Comparison of ENCODE assay signal across 2 cellular contexts in genomic region chrX:153538424-153538823, GRCh38.
TF ChIP-seq lines count a peak whose summit lies in the region.

No MANE protein-coding gene starts in this region.

TF ChIP-seq in HepG2, 621 proteins besides CTCF, POLR2A, EP300 and RAD21 (continued from another document):
- no peak for TF ChIP-seq POLR2AphosphoS2 (IDR thresholded peaks at IDR 0.05; ENCODE audit: low read depth, low read length)
- no peak for TF ChIP-seq ESRRA (CRISPR knock-in tag; IDR thresholded peaks at IDR 0.05; ENCODE audit: low read depth)
- no peak for TF ChIP-seq THAP8 (CRISPR knock-in tag; IDR thresholded peaks at IDR 0.05; ENCODE audit: borderline replicate concordance)
- no peak for TF ChIP-seq ZNF609 (CRISPR knock-in tag; IDR thresholded peaks at IDR 0.05; ENCODE audit: borderline replicate concordance)
- TF ChIP-seq TMF1 (CRISPR knock-in tag; IDR thresholded peaks at IDR 0.05; ENCODE audit: low read depth), result no peak
- no peak for TF ChIP-seq ZNF317 (CRISPR knock-in tag; IDR thresholded peaks at IDR 0.05)
TF ChIP-seq in HepG2: peak in this region for 0.

TF ChIP-seq in SK-N-SH treated with all-trans-retinoic acid at 6 μM for 48 hours, 23 proteins besides CTCF, POLR2A, EP300 and RAD21:
- no peak for TF ChIP-seq POU6F1 (CRISPR knock-in tag; IDR thresholded peaks at IDR 0.05; ENCODE audit: borderline replicate concordance, low read depth)
- no peak for TF ChIP-seq SNAI2 (CRISPR knock-in tag; IDR thresholded peaks at IDR 0.05)
- no peak for TF ChIP-seq RARB (CRISPR knock-in tag; IDR thresholded peaks at IDR 0.05)
- TF ChIP-seq TCF4 (CRISPR knock-in tag; IDR thresholded peaks at IDR 0.05; ENCODE audit: borderline replicate concordance), result peak; percentile 22; the same call in 1 of the 2 replicates
- no peak for TF ChIP-seq PATZ1 (CRISPR knock-in tag; IDR thresholded peaks at IDR 0.05; ENCODE audit: borderline replicate concordance)
